In the genomic region with DNA sequence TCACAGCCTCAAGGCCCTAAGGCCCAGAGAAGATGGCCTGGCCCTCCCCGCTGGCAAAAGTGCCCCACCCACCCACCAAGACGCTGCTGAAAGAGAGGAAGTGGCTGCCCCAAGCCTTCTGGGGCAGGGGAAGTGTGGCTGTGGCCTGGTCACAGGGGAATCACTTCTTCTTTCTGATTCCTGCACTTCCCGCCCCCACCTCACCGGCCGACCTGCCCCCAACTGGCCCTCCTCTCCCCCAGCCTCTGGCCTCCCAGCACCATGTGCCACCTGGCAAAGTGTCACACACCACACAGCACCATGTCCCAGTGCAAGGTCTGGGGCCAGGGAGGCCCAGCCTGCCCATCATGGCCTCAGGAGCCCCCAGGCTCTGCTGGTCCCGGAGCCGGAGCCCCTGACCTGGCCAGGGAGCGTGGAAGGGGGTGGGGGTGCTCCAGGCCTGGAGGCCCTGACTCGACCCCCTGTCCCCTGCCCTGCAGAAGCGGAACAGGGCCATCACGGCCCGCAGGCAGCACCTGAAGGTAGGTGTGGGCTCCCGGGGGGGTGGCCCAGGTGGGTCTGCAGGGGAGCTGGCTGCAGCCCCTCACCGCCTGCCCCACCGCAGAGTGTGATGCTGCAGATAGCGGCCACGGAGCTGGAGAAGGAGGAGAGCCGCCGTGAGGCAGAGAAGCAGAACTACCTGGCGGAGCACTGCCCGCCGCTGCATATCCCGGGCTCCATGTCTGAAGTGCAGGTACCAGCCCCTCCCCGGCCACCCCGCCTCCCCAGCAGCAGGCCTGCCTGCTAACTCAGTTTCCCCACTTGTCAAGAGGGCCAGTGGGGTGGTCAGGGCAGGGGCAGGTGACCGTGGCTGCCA, we compare ENCODE assay signal across 10 cellular contexts. TPM values are rescaled to one million over a fixed set of nuclear protein-coding genes. Genes with fewer than 3 reads are reported as not detected.
DNase-seq lines count a peak whose midpoint lies in the region; ATAC-seq and TF ChIP-seq lines count a peak whose summit lies in the region.
"Had no signal": no experiment of that assay in that cellular context is flagged by ENCODE, and none has a peak within 500 bp of the region (broad histone marks: within the 10 kb centered on the region; RNA-seq: fewer than 3 reads in every experiment).

No MANE protein-coding gene starts in this region.

- H3K36me3 ChIP-seq in Loucy (ENCODE audit: insufficient read depth, low read length): no peaks in the 10 kb centered on the region

- H4K20me1 ChIP-seq in Loucy (ENCODE audit: insufficient read depth, low read length, poor library complexity, severe bottlenecking): no peaks in the 10 kb centered on the region

- H3K9me3 Mint-ChIP-seq in effector memory CD8-positive, alpha-beta T cell: no peaks in the 10 kb centered on the region
- H3K9me3 Mint-ChIP-seq in activated naive CD4-positive, alpha-beta T cell treated with anti-CD3 and anti-CD28 coated beads, Interleukin-2, amount 50 U/mL, for 72 hours: no peaks in the 10 kb centered on the region

- H3K9me2 ChIP-seq in Loucy (replicated peaks; ENCODE audit: low read depth, low read length): no peaks in the 10 kb centered on the region

- H3K4me3 Mint-ChIP-seq in effector memory CD8-positive, alpha-beta T cell: peak overlapping the region; percentile 7 to 57

- no peak for DNase-seq in effector memory CD8-positive, alpha-beta T cell
- DNase-seq in sciatic nerve (ENCODE audit: low spot score): no peak
- DNase-seq in activated naive CD4-positive, alpha-beta T cell treated with anti-CD3 and anti-CD28 coated beads, Interleukin-2, amount 50 U/mL, for 72 hours (ENCODE audit: low spot score in 2 of 2): no peak
- no peak for DNase-seq in HCEC 1CT
- no peak for DNase-seq in glomerular visceral epithelial cell (ENCODE audit: extremely low spot score)
- DNase-seq in stimulated activated CD4-positive, alpha-beta T cell treated with anti-CD3 and anti-CD28 coated beads, Interleukin-15, amount 100 ng/mL, for 24 hours: no peak
- DNase-seq: activated CD8-positive, alpha-beta memory T cell treated with anti-CD3 and anti-CD28 coated beads, Interleukin-2, amount 50 U/mL, for 4 hours; NCI-H82 had no signal

- no peaks in the 10 kb centered on the region for H3F3A ChIP-seq in Loucy (ENCODE audit: low read depth)

- no peaks in the 10 kb centered on the region for H3K79me2 ChIP-seq in Loucy (ENCODE audit: insufficient read depth, low read length)

- no peaks in the 10 kb centered on the region for H3K9me3 ChIP-seq in Loucy (ENCODE audit: insufficient read depth, low read depth, low read length)

- H3K36me3 Mint-ChIP-seq in effector memory CD8-positive, alpha-beta T cell (ENCODE audit: insufficient read depth): peaks cover 4% of the 10 kb centered on the region
- no peaks in the 10 kb centered on the region for H3K36me3 Mint-ChIP-seq in activated naive CD4-positive, alpha-beta T cell treated with anti-CD3 and anti-CD28 coated beads, Interleukin-2, amount 50 U/mL, for 72 hours

- peak overlapping the region; percentile 54 for H3K4me2 ChIP-seq in Loucy (ENCODE audit: low read depth, low read length, poor library complexity, severe bottlenecking)

- no peak for TF ChIP-seq CTCF in Loucy (conservative IDR thresholded peaks at IDR 0.05; ENCODE audit: low read length)

- intact Hi-C loops in sciatic nerve (cut with DNase I): loop anchor here (5.0 kb wide), 1 partner anchor 312 kb away; no protein-coding TSS in a partner anchor

- H3K4me1 ChIP-seq in Loucy (ENCODE audit: insufficient read depth, low read length, poor library complexity, severe bottlenecking): peaks cover 33% of the 10 kb centered on the region

- H2AFZ ChIP-seq in Loucy (ENCODE audit: low read length): 0 out of 2 replicates have a peak overlapping the region, but pooled peaks have one; percentile 64

- ATAC-seq in GM18867 (IDR thresholded peaks at IDR 0.05; ENCODE audit: unreplicated experiment) (peak; percentile 44), sciatic nerve (peak; percentile 7)
- no peak for ATAC-seq in effector memory CD8-positive, alpha-beta T cell (replicated peaks)
- ATAC-seq in activated naive CD4-positive, alpha-beta T cell treated with anti-CD3 and anti-CD28 coated beads, Interleukin-2, amount 50 U/mL, for 72 hours: no peak

- peak overlapping the region; percentile 46 for H3K9ac ChIP-seq in Loucy (ENCODE audit: low read depth, low read length, poor library complexity, severe bottlenecking)

- peaks cover 5% of the 10 kb centered on the region for H3K27me3 ChIP-seq in Loucy (ENCODE audit: insufficient read depth, low read length, poor library complexity, severe bottlenecking)

- peak overlapping the region; percentile 51 to 82 for H3K27ac Mint-ChIP-seq in effector memory CD8-positive, alpha-beta T cell
- no peak overlapping the region for H3K27ac Mint-ChIP-seq in activated naive CD4-positive, alpha-beta T cell treated with anti-CD3 and anti-CD28 coated beads, Interleukin-2, amount 50 U/mL, for 72 hours

- H3K4me1 Mint-ChIP-seq in effector memory CD8-positive, alpha-beta T cell (ENCODE audit: low read depth in 2 of 2): peaks cover 31 to 32% of the 10 kb centered on the region in 2 donors

- no peaks in the 10 kb centered on the region for H3K27me3 Mint-ChIP-seq in effector memory CD8-positive, alpha-beta T cell

- H3K4me3 ChIP-seq in Loucy (ENCODE audit: low read length, poor library complexity, severe bottlenecking): no peak overlapping the region

RNA-seq across cellular contexts. Expression of a gene that starts 1.4 kb away (rescaled TPM):
- not detected for total RNA-seq in sciatic nerve
- not detected for total RNA-seq in activated naive CD4-positive, alpha-beta T cell treated with anti-CD3 and anti-CD28 coated beads, Interleukin-2, amount 50 U/mL, for 72 hours

RNA-seq across cellular contexts. Expression of a gene that starts 5.4 kb away (rescaled TPM):
- 1.1 TPM for total RNA-seq in sciatic nerve
- total RNA-seq in activated naive CD4-positive, alpha-beta T cell treated with anti-CD3 and anti-CD28 coated beads, Interleukin-2, amount 50 U/mL, for 72 hours: not detected

RNA-seq across cellular contexts. Expression of a gene that starts 12.7 kb away (rescaled TPM):
- 89.6 TPM for total RNA-seq in sciatic nerve
- 100 to 1,000 TPM; 102 to 263 TPM for total RNA-seq in activated naive CD4-positive, alpha-beta T cell treated with anti-CD3 and anti-CD28 coated beads, Interleukin-2, amount 50 U/mL, for 72 hours

RNA-seq across cellular contexts. Expression of a gene that starts 51.5 kb away (rescaled TPM):
- total RNA-seq in sciatic nerve: not detected
- under 1 TPM; 0.12 to 0.20 TPM for total RNA-seq in activated naive CD4-positive, alpha-beta T cell treated with anti-CD3 and anti-CD28 coated beads, Interleukin-2, amount 50 U/mL, for 72 hours

Comparison
In these comparisons a context has a peak if more than half of its experiments do, and no peak if none do; other contexts are left out.
1. ATAC-seq: peak in GM18867 (single experiment) and sciatic nerve (single experiment); none in effector memory CD8-positive, alpha-beta T cell (single experiment) and activated naive CD4-positive, alpha-beta T cell treated with anti-CD3 and anti-CD28 coated beads, Interleukin-2, amount 50 U/mL, for 72 hours (0 of 2).
2. H3K27ac Mint-ChIP-seq: peak in effector memory CD8-positive, alpha-beta T cell (2 of 2); none in activated naive CD4-positive, alpha-beta T cell treated with anti-CD3 and anti-CD28 coated beads, Interleukin-2, amount 50 U/mL, for 72 hours (0 of 2).